In the genomic region with DNA sequence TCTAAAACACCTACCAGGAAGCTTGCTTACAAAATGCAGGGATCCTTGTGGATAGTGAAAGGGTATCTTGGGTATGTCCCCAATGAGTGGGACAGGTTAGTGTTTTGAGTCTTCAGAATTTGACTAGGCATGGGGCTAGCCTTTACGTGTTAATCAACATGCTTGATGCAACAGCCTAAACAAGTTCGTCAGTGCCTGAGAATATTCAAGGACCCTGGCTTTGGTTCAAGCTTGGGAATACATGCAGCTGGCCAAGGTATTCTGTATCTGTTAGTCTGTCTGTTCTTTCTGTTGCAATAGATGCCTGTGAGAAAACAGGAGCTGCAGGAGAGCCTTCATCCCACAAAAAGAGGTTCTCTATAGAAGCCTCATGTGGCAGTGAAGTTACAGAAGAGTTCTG, we compare ENCODE assay signal across 40 cellular contexts.
"Had no signal": no experiment of that assay in that cellular context is flagged by ENCODE, and none has a peak within 500 bp of the region (broad histone marks: within the 10 kb centered on the region; RNA-seq: fewer than 3 reads in every experiment).

No MANE protein-coding gene starts in this region.

- H3K4me1 ChIP-seq: adrenal gland, ascending aorta, breast epithelium had no signal

- H3K27me3 Mint-ChIP-seq: activated naive CD4-positive, alpha-beta T cell treated with anti-CD3 and anti-CD28 coated beads, Interleukin-2, amount 10 ng/mL, durations not matched to agents 7 days and 5 days; activated naive CD8-positive, alpha-beta T cell treated with anti-CD3 and anti-CD28 coated beads, Interleukin-2, amount 50 U/mL, for 24 hours had no signal

- H3K4me3 Mint-ChIP-seq: activated naive CD4-positive, alpha-beta T cell treated with anti-CD3 and anti-CD28 coated beads for 36 hours; activated naive CD4-positive, alpha-beta T cell treated with anti-CD3 and anti-CD28 coated beads, Interleukin-2, amount 10 ng/mL, durations not matched to agents 7 days and 5 days; activated naive CD4-positive, alpha-beta T cell treated with anti-CD3 and anti-CD28 coated beads, Interleukin-2, amount 50 U/mL, for 24 hours; activated naive CD8-positive, alpha-beta T cell; activated naive CD8-positive, alpha-beta T cell treated with anti-CD3 and anti-CD28 coated beads for 36 hours; activated naive CD8-positive, alpha-beta T cell treated with anti-CD3 and anti-CD28 coated beads, Interleukin-2, amount 10 ng/mL, durations not matched to agents 7 days and 5 days; activated naive CD8-positive, alpha-beta T cell treated with anti-CD3 and anti-CD28 coated beads, Interleukin-2, amount 50 U/mL, for 24 hours; activated T-cell treated with anti-CD3 and anti-CD28 coated beads, Interleukin-2, amount 50 U/mL, for 24 hours; activated T-cell treated with anti-CD3 and anti-CD28 coated beads, Interleukin-2, amount 50 U/mL, for 4 hours; activated T-cell treated with anti-CD3 and anti-CD28 coated beads, Interleukin-2, amount 50 U/mL, for 72 hours; activated T-helper 1 cell treated with anti-CD3 and anti-CD28 coated beads, Interleukin-12 subunit alpha, Interleukin-12 subunit beta, Interleukin-2, Interleukin-4 antibody, amounts not matched to agents 30 ng/mL and 10 ng/mL and 1 ng/mL, durations not matched to agents 14 hours and 24 hours and 36 hours; activated T-helper 17 cell treated with anti-CD3 and anti-CD28 coated beads, Interleukin-2, amount 50 U/mL, for 72 hours; brain; central memory CD8-positive, alpha-beta T cell had no signal

- H3K9me3 Mint-ChIP-seq: activated naive CD4-positive, alpha-beta T cell treated with anti-CD3 and anti-CD28 coated beads for 36 hours; activated naive CD4-positive, alpha-beta T cell treated with anti-CD3 and anti-CD28 coated beads, Interleukin-2, amount 10 ng/mL, durations not matched to agents 7 days and 5 days; activated naive CD4-positive, alpha-beta T cell treated with anti-CD3 and anti-CD28 coated beads, Interleukin-2, amount 50 U/mL, for 24 hours; activated naive CD4-positive, alpha-beta T cell treated with anti-CD3 and anti-CD28 coated beads, Interleukin-2, amount 50 U/mL, for 72 hours; activated naive CD8-positive, alpha-beta T cell treated with anti-CD3 and anti-CD28 coated beads for 36 hours; activated naive CD8-positive, alpha-beta T cell treated with anti-CD3 and anti-CD28 coated beads, Interleukin-2, amount 10 ng/mL, durations not matched to agents 7 days and 5 days; activated naive CD8-positive, alpha-beta T cell treated with anti-CD3 and anti-CD28 coated beads, Interleukin-2, amount 50 U/mL, for 24 hours; activated T-cell treated with anti-CD3 and anti-CD28 coated beads, Interleukin-2, amount 50 U/mL, for 24 hours; activated T-cell treated with anti-CD3 and anti-CD28 coated beads, Interleukin-2, amount 50 U/mL, for 4 hours; activated T-cell treated with anti-CD3 and anti-CD28 coated beads, Interleukin-2, amount 50 U/mL, for 72 hours; activated T-helper 1 cell treated with anti-CD3 and anti-CD28 coated beads, Interleukin-12 subunit alpha, Interleukin-12 subunit beta, Interleukin-2, Interleukin-4 antibody, amounts not matched to agents 30 ng/mL and 10 ng/mL and 1 ng/mL, durations not matched to agents 14 hours and 24 hours and 36 hours; activated T-helper 17 cell treated with anti-CD3 and anti-CD28 coated beads, Interleukin-2, amount 50 U/mL, for 72 hours; activated T-helper 2 cell treated with anti-CD3 and anti-CD28 coated beads, Interferon-gamma antibody, Interleukin-2, Interleukin-4, amounts not matched to agents 10 μg/mL and 5 μg/mL and 100 μg/mL, durations not matched to agents 14 hours and 24 hours and 36 hours; central memory CD8-positive, alpha-beta T cell had no signal

- H3K27me3 ChIP-seq: adrenal gland, ascending aorta, body of pancreas, brain microvascular endothelial cell, breast epithelium, cardiac muscle cell had no signal

- H3K27ac Mint-ChIP-seq: activated naive CD4-positive, alpha-beta T cell treated with anti-CD3 and anti-CD28 coated beads for 36 hours; activated naive CD4-positive, alpha-beta T cell treated with anti-CD3 and anti-CD28 coated beads, Interleukin-2, amount 10 ng/mL, durations not matched to agents 7 days and 5 days; activated naive CD4-positive, alpha-beta T cell treated with anti-CD3 and anti-CD28 coated beads, Interleukin-2, amount 50 U/mL, for 24 hours; activated naive CD4-positive, alpha-beta T cell treated with anti-CD3 and anti-CD28 coated beads, Interleukin-2, amount 50 U/mL, for 72 hours; activated naive CD8-positive, alpha-beta T cell; activated naive CD8-positive, alpha-beta T cell treated with anti-CD3 and anti-CD28 coated beads for 36 hours; activated naive CD8-positive, alpha-beta T cell treated with anti-CD3 and anti-CD28 coated beads, Interleukin-2, amount 10 ng/mL, durations not matched to agents 7 days and 5 days; activated naive CD8-positive, alpha-beta T cell treated with anti-CD3 and anti-CD28 coated beads, Interleukin-2, amount 50 U/mL, for 24 hours; activated T-cell treated with anti-CD3 and anti-CD28 coated beads, Interleukin-2, amount 50 U/mL, for 24 hours; activated T-cell treated with anti-CD3 and anti-CD28 coated beads, Interleukin-2, amount 50 U/mL, for 72 hours; activated T-helper 1 cell treated with anti-CD3 and anti-CD28 coated beads, Interleukin-12 subunit alpha, Interleukin-12 subunit beta, Interleukin-2, Interleukin-4 antibody, amounts not matched to agents 30 ng/mL and 10 ng/mL and 1 ng/mL, durations not matched to agents 14 hours and 24 hours and 36 hours; activated T-helper 17 cell treated with anti-CD3 and anti-CD28 coated beads, Interleukin-2, amount 50 U/mL, for 72 hours; activated T-helper 2 cell treated with anti-CD3 and anti-CD28 coated beads, Interferon-gamma antibody, Interleukin-2, Interleukin-4, amounts not matched to agents 10 μg/mL and 5 μg/mL and 100 μg/mL, durations not matched to agents 14 hours and 24 hours and 36 hours; brain had no signal

- H3K27ac ChIP-seq: adrenal gland, ascending aorta, brain microvascular endothelial cell, breast epithelium, cardiac muscle cell had no signal

- H3K36me3 Mint-ChIP-seq: activated naive CD4-positive, alpha-beta T cell treated with anti-CD3 and anti-CD28 coated beads, Interleukin-2, amount 10 ng/mL, durations not matched to agents 7 days and 5 days; activated naive CD4-positive, alpha-beta T cell treated with anti-CD3 and anti-CD28 coated beads, Interleukin-2, amount 50 U/mL, for 24 hours; activated naive CD4-positive, alpha-beta T cell treated with anti-CD3 and anti-CD28 coated beads, Interleukin-2, amount 50 U/mL, for 72 hours; activated naive CD8-positive, alpha-beta T cell; activated naive CD8-positive, alpha-beta T cell treated with anti-CD3 and anti-CD28 coated beads for 36 hours; activated naive CD8-positive, alpha-beta T cell treated with anti-CD3 and anti-CD28 coated beads, Interleukin-2, amount 10 ng/mL, durations not matched to agents 7 days and 5 days; brain had no signal

- ATAC-seq: activated naive CD4-positive, alpha-beta T cell treated with anti-CD3 and anti-CD28 coated beads, Interleukin-2, amount 50 U/mL, for 72 hours; activated naive CD8-positive, alpha-beta T cell treated with anti-CD3 and anti-CD28 coated beads, Interleukin-2, amount 50 U/mL, for 24 hours; activated T-cell treated with anti-CD3 and anti-CD28 coated beads, Interleukin-2, amount 50 U/mL, for 4 hours; activated T-cell treated with anti-CD3 and anti-CD28 coated beads, Interleukin-2, amount 50 U/mL, for 72 hours; activated T-helper 17 cell treated with anti-CD3 and anti-CD28 coated beads, Interleukin-2, amount 50 U/mL, for 72 hours; body of pancreas had no signal

- FAIRE-seq: astrocyte, bronchial epithelial cell had no signal

- H3K4me1 Mint-ChIP-seq: activated naive CD4-positive, alpha-beta T cell treated with anti-CD3 and anti-CD28 coated beads, Interleukin-2, amount 50 U/mL, for 24 hours; activated naive CD8-positive, alpha-beta T cell treated with anti-CD3 and anti-CD28 coated beads for 36 hours; activated naive CD8-positive, alpha-beta T cell treated with anti-CD3 and anti-CD28 coated beads, Interleukin-2, amount 10 ng/mL, durations not matched to agents 7 days and 5 days; activated naive CD8-positive, alpha-beta T cell treated with anti-CD3 and anti-CD28 coated beads, Interleukin-2, amount 50 U/mL, for 24 hours; activated T-helper 17 cell treated with anti-CD3 and anti-CD28 coated beads, Interleukin-2, amount 50 U/mL, for 72 hours; brain; central memory CD8-positive, alpha-beta T cell had no signal

- H3K36me3 ChIP-seq: adrenal gland, ascending aorta, brain microvascular endothelial cell, breast epithelium, cardiac muscle cell had no signal

- DNase-seq: activated effector memory CD4-positive, alpha-beta T cell treated with anti-CD3 and anti-CD28 coated beads, Interleukin-2, amount 50 U/mL, for 16 hours; activated effector memory CD4-positive, alpha-beta T cell treated with Interleukin-2 at 50 U/mL for 16 hours; activated gamma-delta T cell; activated gamma-delta T cell treated with Interleukin-2 at 50 U/mL for 16 hours; activated naive CD4-positive, alpha-beta T cell; activated naive CD4-positive, alpha-beta T cell treated with anti-CD3 and anti-CD28 coated beads for 36 hours; activated naive CD4-positive, alpha-beta T cell treated with anti-CD3 and anti-CD28 coated beads, Interleukin-2, amount 10 ng/mL, durations not matched to agents 7 days and 5 days; activated naive CD4-positive, alpha-beta T cell treated with anti-CD3 and anti-CD28 coated beads, Interleukin-2, amount 50 U/mL, for 16 hours; activated naive CD4-positive, alpha-beta T cell treated with Interleukin-2 at 50 U/mL for 16 hours; activated naive CD8-positive, alpha-beta T cell treated with anti-CD3 and anti-CD28 coated beads for 36 hours; activated naive CD8-positive, alpha-beta T cell treated with anti-CD3 and anti-CD28 coated beads, Interleukin-2, amount 10 ng/mL, durations not matched to agents 7 days and 5 days; activated naive CD8-positive, alpha-beta T cell treated with anti-CD3 and anti-CD28 coated beads, Interleukin-2, amount 50 U/mL, for 24 hours; activated T-cell treated with anti-CD3 and anti-CD28 coated beads, Interleukin-2, amount 50 U/mL, for 1 hour; activated T-cell treated with anti-CD3 and anti-CD28 coated beads, Interleukin-2, amount 50 U/mL, for 24 hours; activated T-cell treated with anti-CD3 and anti-CD28 coated beads, Interleukin-2, amount 50 U/mL, for 4 hours; activated T-cell treated with anti-CD3 and anti-CD28 coated beads, Interleukin-2, amount 50 U/mL, for 48 hours; activated T-cell treated with anti-CD3 and anti-CD28 coated beads, Interleukin-2, amount 50 U/mL, for 72 hours; adrenal gland; amniotic stem cell; amygdala; anterior cingulate cortex; aorta; brain microvascular endothelial cell; caudate nucleus; central memory CD4-positive, alpha-beta T cell; cerebellar nuclear complex had no signal

- H3K9me3 ChIP-seq: adrenal gland, ascending aorta, body of pancreas, breast epithelium had no signal

- H3K4me3 ChIP-seq: adrenal gland, ascending aorta, body of pancreas, breast epithelium, cardiac muscle cell had no signal
